Comparison of ENCODE assay signal across 1 cellular context in genomic region chr18:48862678-48863270, GRCh38.
TF ChIP-seq lines count a peak whose summit lies in the region.

No MANE protein-coding gene starts in this region.

TF ChIP-seq in GM23338, 12 proteins besides CTCF, POLR2A, EP300 and RAD21 (continued from another document):
- no peak for TF ChIP-seq REST (IDR thresholded peaks at IDR 0.05; ENCODE audit: unreplicated experiment)
- TF ChIP-seq ZNF462 (CRISPR knock-in tag; IDR thresholded peaks at IDR 0.05) = no peak
- no peak for TF ChIP-seq NANOG (IDR thresholded peaks at IDR 0.05; ENCODE audit: borderline replicate concordance)
- TF ChIP-seq STAT1 (IDR thresholded peaks at IDR 0.05; ENCODE audit: unreplicated experiment) = no peak
- no peak for TF ChIP-seq EZH2 (IDR thresholded peaks at IDR 0.05; ENCODE audit: low read depth, unreplicated experiment)
- TF ChIP-seq JUNB (IDR thresholded peaks at IDR 0.05; ENCODE audit: unreplicated experiment) = no peak
